In genomic region chr2:202032841-202033316, GRCh38 we compare ENCODE assay signal across 8 cellular contexts. TPM values are rescaled to one million over a fixed set of nuclear protein-coding genes. Genes with fewer than 3 reads are reported as not detected.
DNase-seq lines count a peak whose midpoint lies in the region; ATAC-seq, FAIRE-seq and TF ChIP-seq lines count a peak whose summit lies in the region.

No MANE protein-coding gene starts in this region.

- POLR2A ChIA-PET in CD8-positive, alpha-beta memory T cell (lab: Charles Lee), result no interaction called here

- no peaks in the 10 kb centered on the region for H3K9me3 ChIP-seq in CD8-positive, alpha-beta memory T cell (ENCODE audit: low read length)
- no peaks in the 10 kb centered on the region for H3K9me3 ChIP-seq in muscle layer of duodenum (ENCODE audit: control insufficient read depth in 1 of 2, low read length in 2 of 2)
- H3K9me3 ChIP-seq in tibial nerve, result no peaks in the 10 kb centered on the region

- H3K27me3 Mint-ChIP-seq in CD8-positive, alpha-beta memory T cell, result peaks cover 8 to 11% of the 10 kb centered on the region in 2 donors
- peaks cover 32% of the 10 kb centered on the region for H3K27me3 Mint-ChIP-seq in activated CD8-positive, alpha-beta memory T cell treated with anti-CD3 and anti-CD28 coated beads, Interleukin-2, amount 10 ng/mL, durations not matched to agents 7 days and 5 days

- FAIRE-seq in RCC 7860 (lab: Jason Lieb, UNC), result no peak

- CTCF ChIA-PET in CD8-positive, alpha-beta memory T cell (lab: Charles Lee), result no interaction called here
- CTCF ChIA-PET in activated CD8-positive, alpha-beta memory T cell treated with anti-CD3 and anti-CD28 coated beads, Interleukin-2, amount 10 ng/mL, durations not matched to agents 7 days and 5 days (lab: Charles Lee), result no interaction called here

- peak; percentile 8 for ATAC-seq in activated CD8-positive, alpha-beta memory T cell treated with anti-CD3 and anti-CD28 coated beads, Interleukin-2, amount 10 ng/mL, durations not matched to agents 7 days and 5 days
- ATAC-seq in esophagus mucosa, result peak; percentile 57

- WGBS in tibial nerve, 2 donors, result 1 to 3% methylated on average over 34 to 37 of the region's 42 CpGs

- H3K4me1 ChIP-seq in CD8-positive, alpha-beta memory T cell (ENCODE audit: insufficient read depth, low read length), result peaks cover 5% of the 10 kb centered on the region
- H3K4me1 ChIP-seq in muscle layer of duodenum (ENCODE audit: control insufficient read depth in 1 of 2, insufficient read depth in 2 of 2, low read length in 2 of 2) (peaks cover 0 to 3% of the 10 kb centered on the region in 2 donors), tibial nerve (peaks cover 0 to 58% (median 10%) of the 10 kb centered on the region in 4 donors)

- TF ChIP-seq EP300 in tibial nerve (IDR thresholded peaks at IDR 0.05), result peak in 1 of 2 donors; percentile 2

- H3K4me3 Mint-ChIP-seq in CD8-positive, alpha-beta memory T cell, result peak overlapping the region; percentile 87 to 91 (median 91)
- H3K4me3 Mint-ChIP-seq in activated CD8-positive, alpha-beta memory T cell treated with anti-CD3 and anti-CD28 coated beads, Interleukin-2, amount 10 ng/mL, durations not matched to agents 7 days and 5 days, result peak overlapping the region; percentile 75

- no peaks in the 10 kb centered on the region for H3K9me3 Mint-ChIP-seq in CD8-positive, alpha-beta memory T cell
- H3K9me3 Mint-ChIP-seq in activated CD8-positive, alpha-beta memory T cell treated with anti-CD3 and anti-CD28 coated beads, Interleukin-2, amount 10 ng/mL, durations not matched to agents 7 days and 5 days (ENCODE audit: low read depth), result no peaks in the 10 kb centered on the region

- peak overlapping the region in 7 of 8 donors; percentile 43 to 95 (median 67) for H3K27ac Mint-ChIP-seq in CD8-positive, alpha-beta memory T cell
- H3K27ac Mint-ChIP-seq in activated CD8-positive, alpha-beta memory T cell treated with anti-CD3 and anti-CD28 coated beads, Interleukin-2, amount 10 ng/mL, durations not matched to agents 7 days and 5 days, result peak overlapping the region; percentile 9

- peak in 1 of 2 donors; percentile 23 for TF ChIP-seq POLR2A in tibial nerve (IDR thresholded peaks at IDR 0.05)

- H3K27ac ChIP-seq in CD8-positive, alpha-beta memory T cell (ENCODE audit: low read depth, low read length), result no peak overlapping the region
- H3K27ac ChIP-seq in muscle layer of duodenum (ENCODE audit: low read length), result peak overlapping the region; percentile 91
- H3K27ac ChIP-seq in tibial nerve, result peak overlapping the region; percentile 84 to 99 (median 94)

- peak overlapping the region; percentile 58 for H3K4me3 ChIP-seq in CD8-positive, alpha-beta memory T cell (ENCODE audit: low read length)
- peak overlapping the region; percentile 87 for H3K4me3 ChIP-seq in H7 (ENCODE audit: insufficient read depth, low read depth, low read length)
- H3K4me3 ChIP-seq in muscle layer of duodenum (ENCODE audit: low read depth in 1 of 2, low read length in 2 of 2), result peak overlapping the region; percentile 81 to 86
- H3K4me3 ChIP-seq in tibial nerve, result peak overlapping the region; percentile 54 to 88 (median 70)

- no peaks in the 10 kb centered on the region for H3K36me3 ChIP-seq in CD8-positive, alpha-beta memory T cell (ENCODE audit: insufficient read depth, low read length)
- peaks cover 6% of the 10 kb centered on the region for H3K36me3 ChIP-seq in H7 (replicated peaks; ENCODE audit: control insufficient read depth, insufficient read depth, low read length)
- peaks cover 0 to 7% of the 10 kb centered on the region in 2 donors for H3K36me3 ChIP-seq in muscle layer of duodenum (ENCODE audit: control insufficient read depth in 1 of 2, insufficient read depth in 2 of 2, low read length in 2 of 2)
- H3K36me3 ChIP-seq in tibial nerve, result peaks cover 0 to 4% (median 0%) of the 10 kb centered on the region in 3 donors

- H3K27me3 ChIP-seq in CD8-positive, alpha-beta memory T cell (ENCODE audit: insufficient read depth, low read length, poor library complexity, severe bottlenecking), result peaks cover 19% of the 10 kb centered on the region
- H3K27me3 ChIP-seq in H7 (ENCODE audit: control insufficient read depth, insufficient read depth, low read length) (peaks cover 11% of the 10 kb centered on the region; the same call in 1 of the 2 replicates), muscle layer of duodenum (ENCODE audit: low read depth, low read length) (no peaks in the 10 kb centered on the region), tibial nerve (no peaks in the 10 kb centered on the region)

- peaks cover 0 to 10% (median 0%) of the 10 kb centered on the region in 3 donors for H3K36me3 Mint-ChIP-seq in CD8-positive, alpha-beta memory T cell
- H3K36me3 Mint-ChIP-seq in activated CD8-positive, alpha-beta memory T cell treated with anti-CD3 and anti-CD28 coated beads, Interleukin-2, amount 10 ng/mL, durations not matched to agents 7 days and 5 days, result peaks cover 1% of the 10 kb centered on the region

- peak in 2 of 5 donors; percentile 23 to 60 for DNase-seq in CD8-positive, alpha-beta memory T cell
- peak; percentile 87 for DNase-seq in H7
- peak; percentile 40 to 50 for DNase-seq in NCI-H1930 (lab: John Stamatoyannopoulos, UW)
- DNase-seq in activated CD8-positive, alpha-beta memory T cell treated with anti-CD3 and anti-CD28 coated beads, Interleukin-2, amount 10 ng/mL, durations not matched to agents 7 days and 5 days, result peak; percentile 54
- DNase-seq in tibial nerve (ENCODE audit: low spot score in 2 of 2), result peak; percentile 33 to 47
- no peak for DNase-seq in RCC 7860 (ENCODE audit: low spot score)

- peaks cover 9 to 15% (median 10%) of the 10 kb centered on the region in 3 donors for H3K4me1 Mint-ChIP-seq in CD8-positive, alpha-beta memory T cell
- peaks cover 11% of the 10 kb centered on the region for H3K4me1 Mint-ChIP-seq in activated CD8-positive, alpha-beta memory T cell treated with anti-CD3 and anti-CD28 coated beads, Interleukin-2, amount 10 ng/mL, durations not matched to agents 7 days and 5 days

- TF ChIP-seq CTCF in tibial nerve (IDR thresholded peaks at IDR 0.05), result no peak

RNA-seq across cellular contexts. Expression of gene FZD7, which starts 0.8 kb away (rescaled TPM):
- under 1 TPM; 0.55 to 0.75 TPM for total RNA-seq in CD8-positive, alpha-beta memory T cell
- not detected for polyA plus RNA-seq in CD8-positive, alpha-beta memory T cell
- total RNA-seq in H7 (2014; rRNA removed; shearing (Covaris generic)), result 103 and 114 TPM in 2 replicates
- 1 to 10 TPM in 1 of 2 experiments, under 1 TPM in 1; 0.18 to 3.4 TPM for total RNA-seq in activated CD8-positive, alpha-beta memory T cell treated with anti-CD3 and anti-CD28 coated beads, Interleukin-2, amount 10 ng/mL, durations not matched to agents 7 days and 5 days
- total RNA-seq in esophagus mucosa (3.0 TPM), tibial nerve (10 to 100 TPM in 2 of 4 donors, 1 to 10 TPM in 2; 7.2 to 14.2 (median 11.1) TPM)

RNA-seq across cellular contexts. Expression of gene KIAA2012, which starts 40.2 kb away (rescaled TPM):
- not detected for total RNA-seq in CD8-positive, alpha-beta memory T cell
- polyA plus RNA-seq in CD8-positive, alpha-beta memory T cell, result not detected
- total RNA-seq in H7 (2014; rRNA removed; shearing (Covaris generic)), result not detected in 2 replicates
- total RNA-seq in activated CD8-positive, alpha-beta memory T cell treated with anti-CD3 and anti-CD28 coated beads, Interleukin-2, amount 10 ng/mL, durations not matched to agents 7 days and 5 days, result under 1 TPM in 1 of 2 experiments, not detected in 1; 0.05 TPM
- not detected for total RNA-seq in esophagus mucosa
- not detected for total RNA-seq in tibial nerve
